Comparison of ENCODE assay signal across 1 cellular context in the genomic region with DNA sequence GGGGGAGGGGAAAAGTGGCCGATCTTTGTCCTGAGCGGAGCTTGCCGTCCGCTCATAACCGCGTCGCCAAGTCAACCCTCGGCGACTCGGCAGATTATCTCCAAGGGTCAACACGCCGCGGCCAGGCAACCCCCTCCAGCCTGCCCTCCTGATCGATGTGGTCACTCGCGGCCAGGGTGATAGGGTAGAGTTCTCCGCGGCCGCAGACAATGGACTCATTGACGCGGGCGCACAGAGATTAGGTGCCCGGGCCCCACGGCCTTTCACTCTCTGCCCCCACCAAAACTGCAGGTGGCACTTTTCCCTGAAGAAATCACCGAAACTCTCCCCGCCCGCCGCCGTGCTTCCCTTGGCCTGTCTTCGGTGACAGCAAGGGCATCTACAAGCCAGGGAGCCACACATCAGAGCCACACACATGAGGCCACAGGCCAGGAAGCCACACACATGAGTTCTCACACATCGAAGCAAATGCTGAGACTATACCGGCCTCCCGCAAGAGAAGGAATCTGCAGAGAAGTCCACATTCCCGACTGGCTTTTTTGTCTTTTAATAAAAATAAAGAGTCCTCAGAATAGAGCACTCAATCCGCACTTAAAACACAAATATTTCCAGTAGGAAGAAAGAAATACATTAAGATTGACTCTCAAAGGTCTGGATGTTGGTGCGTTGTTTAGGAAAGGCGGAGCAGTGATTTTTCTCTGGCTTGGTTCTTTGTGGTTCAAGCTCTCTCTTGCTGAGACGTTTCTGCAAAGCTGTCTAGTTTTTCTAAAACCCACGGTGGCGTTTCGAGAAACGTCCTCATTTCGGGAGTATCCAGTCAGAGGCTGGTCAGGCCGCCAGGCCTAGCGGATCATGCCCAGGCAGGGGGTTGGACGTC.
A peak's percentile ranks its signal among the peaks of the same experiment; 100 is the strongest.
TF ChIP-seq lines count a peak whose summit lies in the region.

No MANE protein-coding gene starts in this region.

TF ChIP-seq in HepG2, 621 proteins besides CTCF, POLR2A, EP300 and RAD21 (continues in another document):
- TF ChIP-seq ZNF382 (CRISPR knock-in tag; IDR thresholded peaks at IDR 0.05; ENCODE audit: borderline replicate concordance) (no peak), MED8 (CRISPR knock-in tag; IDR thresholded peaks at IDR 0.05; ENCODE audit: insufficient replicate concordance) (no peak), BCL6 (CRISPR knock-in tag; IDR thresholded peaks at IDR 0.05) (peak; percentile 58), ZNF644 (CRISPR knock-in tag; IDR thresholded peaks at IDR 0.05; ENCODE audit: low read depth) (no peak), ZFX (CRISPR knock-in tag; IDR thresholded peaks at IDR 0.05; ENCODE audit: low read depth) (0 out of 2 replicates have a peak, but pooled peaks have one; percentile 14), ZNF572 (CRISPR knock-in tag; IDR thresholded peaks at IDR 0.05) (no peak), ZFYVE20 (CRISPR knock-in tag; IDR thresholded peaks at IDR 0.05; ENCODE audit: borderline replicate concordance, low read depth) (no peak), SRSF4 (IDR thresholded peaks at IDR 0.05; ENCODE audit: low read depth, low read length, poor library complexity, severe bottlenecking) (no peak), PRMT3 (CRISPR knock-in tag; IDR thresholded peaks at IDR 0.05; ENCODE audit: borderline replicate concordance, low read depth) (no peak), HDAC1 (CRISPR knock-in tag; IDR thresholded peaks at IDR 0.05) (peak; percentile 85), IRX3 (CRISPR knock-in tag; IDR thresholded peaks at IDR 0.05; ENCODE audit: borderline replicate concordance, low read depth) (no peak), FOSL1 (CRISPR knock-in tag; IDR thresholded peaks at IDR 0.05; ENCODE audit: borderline replicate concordance) (no peak), ZBTB8A (CRISPR knock-in tag; IDR thresholded peaks at IDR 0.05; ENCODE audit: borderline replicate concordance, low read depth) (no peak), SP1 (IDR thresholded peaks at IDR 0.05) (no peak), SP1 (CRISPR knock-in tag; IDR thresholded peaks at IDR 0.05) (no peak), TGIF2 (CRISPR knock-in tag; IDR thresholded peaks at IDR 0.05) (no peak), LCORL (IDR thresholded peaks at IDR 0.05) (no peak), LCORL (CRISPR knock-in tag; IDR thresholded peaks at IDR 0.05) (0 out of 2 replicates have a peak, but pooled peaks have one; percentile 34), ZNF605 (CRISPR knock-in tag; IDR thresholded peaks at IDR 0.05) (no peak), SATB2 (CRISPR knock-in tag; IDR thresholded peaks at IDR 0.05) (no peak), PHB2 (IDR thresholded peaks at IDR 0.05; ENCODE audit: partially characterized antibody) (no peak), KLF9 (CRISPR knock-in tag; IDR thresholded peaks at IDR 0.05; ENCODE audit: low read depth) (no peak), ZNF331 (CRISPR knock-in tag; IDR thresholded peaks at IDR 0.05) (no peak; the same call in 1 of the 2 replicates), MTF2 (CRISPR knock-in tag; IDR thresholded peaks at IDR 0.05; ENCODE audit: borderline replicate concordance) (no peak), ESRRA (CRISPR knock-in tag; IDR thresholded peaks at IDR 0.05; ENCODE audit: low read depth) (no peak), ZC3H13 (CRISPR knock-in tag; IDR thresholded peaks at IDR 0.05) (no peak), GATA4 (IDR thresholded peaks at IDR 0.05; ENCODE audit: borderline replicate concordance, low read depth) (no peak), ZBTB3 (CRISPR knock-in tag; IDR thresholded peaks at IDR 0.05; ENCODE audit: borderline replicate concordance, low read depth) (no peak), ZNF781 (CRISPR knock-in tag; IDR thresholded peaks at IDR 0.05; ENCODE audit: borderline replicate concordance, not compliant biosample characterization) (no peak), ZBTB1 (CRISPR knock-in tag; IDR thresholded peaks at IDR 0.05; ENCODE audit: borderline replicate concordance) (no peak), ZNF274 (CRISPR knock-in tag; IDR thresholded peaks at IDR 0.05) (peak; percentile 57; the same call in 1 of the 2 replicates), TBX2 (CRISPR knock-in tag; IDR thresholded peaks at IDR 0.05; ENCODE audit: borderline replicate concordance) (0 out of 2 replicates have a peak, but pooled peaks have one; percentile 28), ZNF17 (CRISPR knock-in tag; IDR thresholded peaks at IDR 0.05) (no peak), ZSCAN25 (CRISPR knock-in tag; IDR thresholded peaks at IDR 0.05) (peak; percentile 43; the same call in 1 of the 2 replicates)
- TF ChIP-seq, protein P1, sequence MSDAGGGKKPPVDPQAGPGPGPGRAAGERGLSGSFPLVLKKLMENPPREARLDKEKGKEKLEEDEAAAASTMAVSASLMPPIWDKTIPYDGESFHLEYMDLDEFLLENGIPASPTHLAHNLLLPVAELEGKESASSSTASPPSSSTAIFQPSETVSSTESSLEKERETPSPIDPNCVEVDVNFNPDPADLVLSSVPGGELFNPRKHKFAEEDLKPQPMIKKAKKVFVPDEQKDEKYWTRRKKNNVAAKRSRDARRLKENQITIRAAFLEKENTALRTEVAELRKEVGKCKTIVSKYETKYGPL (CRISPR knock-in tag; IDR thresholded peaks at IDR 0.05): no peak
- TF ChIP-seq, protein P2, sequence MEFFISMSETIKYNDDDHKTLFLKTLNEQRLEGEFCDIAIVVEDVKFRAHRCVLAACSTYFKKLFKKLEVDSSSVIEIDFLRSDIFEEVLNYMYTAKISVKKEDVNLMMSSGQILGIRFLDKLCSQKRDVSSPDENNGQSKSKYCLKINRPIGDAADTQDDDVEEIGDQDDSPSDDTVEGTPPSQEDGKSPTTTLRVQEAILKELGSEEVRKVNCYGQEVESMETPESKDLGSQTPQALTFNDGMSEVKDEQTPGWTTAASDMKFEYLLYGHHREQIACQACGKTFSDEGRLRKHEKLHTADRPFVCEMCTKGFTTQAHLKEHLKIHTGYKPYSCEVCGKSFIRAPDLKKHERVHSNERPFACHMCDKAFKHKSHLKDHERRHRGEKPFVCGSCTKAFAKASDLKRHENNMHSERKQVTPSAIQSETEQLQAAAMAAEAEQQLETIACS (CRISPR knock-in tag; IDR thresholded peaks at IDR 0.05): no peak
- TF ChIP-seq, protein P3, sequence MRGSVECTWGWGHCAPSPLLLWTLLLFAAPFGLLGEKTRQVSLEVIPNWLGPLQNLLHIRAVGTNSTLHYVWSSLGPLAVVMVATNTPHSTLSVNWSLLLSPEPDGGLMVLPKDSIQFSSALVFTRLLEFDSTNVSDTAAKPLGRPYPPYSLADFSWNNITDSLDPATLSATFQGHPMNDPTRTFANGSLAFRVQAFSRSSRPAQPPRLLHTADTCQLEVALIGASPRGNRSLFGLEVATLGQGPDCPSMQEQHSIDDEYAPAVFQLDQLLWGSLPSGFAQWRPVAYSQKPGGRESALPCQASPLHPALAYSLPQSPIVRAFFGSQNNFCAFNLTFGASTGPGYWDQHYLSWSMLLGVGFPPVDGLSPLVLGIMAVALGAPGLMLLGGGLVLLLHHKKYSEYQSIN (CRISPR knock-in tag; IDR thresholded peaks at IDR 0.05; ENCODE audit: borderline replicate concordance): no peak
- TF ChIP-seq, protein P4, sequence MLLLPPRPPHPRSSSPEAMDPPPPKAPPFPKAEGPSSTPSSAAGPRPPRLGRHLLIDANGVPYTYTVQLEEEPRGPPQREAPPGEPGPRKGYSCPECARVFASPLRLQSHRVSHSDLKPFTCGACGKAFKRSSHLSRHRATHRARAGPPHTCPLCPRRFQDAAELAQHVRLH (CRISPR knock-in tag; IDR thresholded peaks at IDR 0.05; ENCODE audit: borderline replicate concordance, low read depth): no peak
- TF ChIP-seq, protein P5, sequence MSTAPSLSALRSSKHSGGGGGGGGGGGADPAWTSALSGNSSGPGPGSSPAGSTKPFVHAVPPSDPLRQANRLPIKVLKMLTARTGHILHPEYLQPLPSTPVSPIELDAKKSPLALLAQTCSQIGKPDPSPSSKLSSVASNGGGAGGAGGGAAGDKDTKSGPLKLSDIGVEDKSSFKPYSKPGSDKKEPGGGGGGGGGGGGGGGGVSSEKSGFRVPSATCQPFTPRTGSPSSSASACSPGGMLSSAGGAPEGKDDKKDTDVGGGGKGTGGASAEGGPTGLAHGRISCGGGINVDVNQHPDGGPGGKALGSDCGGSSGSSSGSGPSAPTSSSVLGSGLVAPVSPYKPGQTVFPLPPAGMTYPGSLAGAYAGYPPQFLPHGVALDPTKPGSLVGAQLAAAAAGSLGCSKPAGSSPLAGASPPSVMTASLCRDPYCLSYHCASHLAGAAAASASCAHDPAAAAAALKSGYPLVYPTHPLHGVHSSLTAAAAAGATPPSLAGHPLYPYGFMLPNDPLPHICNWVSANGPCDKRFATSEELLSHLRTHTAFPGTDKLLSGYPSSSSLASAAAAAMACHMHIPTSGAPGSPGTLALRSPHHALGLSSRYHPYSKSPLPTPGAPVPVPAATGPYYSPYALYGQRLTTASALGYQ (CRISPR knock-in tag; IDR thresholded peaks at IDR 0.05): no peak
- TF ChIP-seq, protein P6, sequence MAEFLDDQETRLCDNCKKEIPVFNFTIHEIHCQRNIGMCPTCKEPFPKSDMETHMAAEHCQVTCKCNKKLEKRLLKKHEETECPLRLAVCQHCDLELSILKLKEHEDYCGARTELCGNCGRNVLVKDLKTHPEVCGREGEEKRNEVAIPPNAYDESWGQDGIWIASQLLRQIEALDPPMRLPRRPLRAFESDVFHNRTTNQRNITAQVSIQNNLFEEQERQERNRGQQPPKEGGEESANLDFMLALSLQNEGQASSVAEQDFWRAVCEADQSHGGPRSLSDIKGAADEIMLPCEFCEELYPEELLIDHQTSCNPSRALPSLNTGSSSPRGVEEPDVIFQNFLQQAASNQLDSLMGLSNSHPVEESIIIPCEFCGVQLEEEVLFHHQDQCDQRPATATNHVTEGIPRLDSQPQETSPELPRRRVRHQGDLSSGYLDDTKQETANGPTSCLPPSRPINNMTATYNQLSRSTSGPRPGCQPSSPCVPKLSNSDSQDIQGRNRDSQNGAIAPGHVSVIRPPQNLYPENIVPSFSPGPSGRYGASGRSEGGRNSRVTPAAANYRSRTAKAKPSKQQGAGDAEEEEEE (CRISPR knock-in tag; IDR thresholded peaks at IDR 0.05; ENCODE audit: borderline replicate concordance): no peak
- TF ChIP-seq, protein P7, sequence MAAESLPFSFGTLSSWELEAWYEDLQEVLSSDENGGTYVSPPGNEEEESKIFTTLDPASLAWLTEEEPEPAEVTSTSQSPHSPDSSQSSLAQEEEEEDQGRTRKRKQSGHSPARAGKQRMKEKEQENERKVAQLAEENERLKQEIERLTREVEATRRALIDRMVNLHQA (CRISPR knock-in tag; IDR thresholded peaks at IDR 0.05): no peak
- TF ChIP-seq, protein P8, sequence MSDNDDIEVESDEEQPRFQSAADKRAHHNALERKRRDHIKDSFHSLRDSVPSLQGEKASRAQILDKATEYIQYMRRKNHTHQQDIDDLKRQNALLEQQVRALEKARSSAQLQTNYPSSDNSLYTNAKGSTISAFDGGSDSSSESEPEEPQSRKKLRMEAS (IDR thresholded peaks at IDR 0.05): peak; percentile 37
- TF ChIP-seq, protein P9, sequence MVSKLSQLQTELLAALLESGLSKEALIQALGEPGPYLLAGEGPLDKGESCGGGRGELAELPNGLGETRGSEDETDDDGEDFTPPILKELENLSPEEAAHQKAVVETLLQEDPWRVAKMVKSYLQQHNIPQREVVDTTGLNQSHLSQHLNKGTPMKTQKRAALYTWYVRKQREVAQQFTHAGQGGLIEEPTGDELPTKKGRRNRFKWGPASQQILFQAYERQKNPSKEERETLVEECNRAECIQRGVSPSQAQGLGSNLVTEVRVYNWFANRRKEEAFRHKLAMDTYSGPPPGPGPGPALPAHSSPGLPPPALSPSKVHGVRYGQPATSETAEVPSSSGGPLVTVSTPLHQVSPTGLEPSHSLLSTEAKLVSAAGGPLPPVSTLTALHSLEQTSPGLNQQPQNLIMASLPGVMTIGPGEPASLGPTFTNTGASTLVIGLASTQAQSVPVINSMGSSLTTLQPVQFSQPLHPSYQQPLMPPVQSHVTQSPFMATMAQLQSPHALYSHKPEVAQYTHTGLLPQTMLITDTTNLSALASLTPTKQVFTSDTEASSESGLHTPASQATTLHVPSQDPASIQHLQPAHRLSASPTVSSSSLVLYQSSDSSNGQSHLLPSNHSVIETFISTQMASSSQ (IDR thresholded peaks at IDR 0.05; ENCODE audit: low read depth): no peak
- TF ChIP-seq, protein P9 (CRISPR knock-in tag; IDR thresholded peaks at IDR 0.05; ENCODE audit: borderline replicate concordance): 0 out of 2 replicates have a peak, but pooled peaks have one; percentile 26
- TF ChIP-seq, protein P10, sequence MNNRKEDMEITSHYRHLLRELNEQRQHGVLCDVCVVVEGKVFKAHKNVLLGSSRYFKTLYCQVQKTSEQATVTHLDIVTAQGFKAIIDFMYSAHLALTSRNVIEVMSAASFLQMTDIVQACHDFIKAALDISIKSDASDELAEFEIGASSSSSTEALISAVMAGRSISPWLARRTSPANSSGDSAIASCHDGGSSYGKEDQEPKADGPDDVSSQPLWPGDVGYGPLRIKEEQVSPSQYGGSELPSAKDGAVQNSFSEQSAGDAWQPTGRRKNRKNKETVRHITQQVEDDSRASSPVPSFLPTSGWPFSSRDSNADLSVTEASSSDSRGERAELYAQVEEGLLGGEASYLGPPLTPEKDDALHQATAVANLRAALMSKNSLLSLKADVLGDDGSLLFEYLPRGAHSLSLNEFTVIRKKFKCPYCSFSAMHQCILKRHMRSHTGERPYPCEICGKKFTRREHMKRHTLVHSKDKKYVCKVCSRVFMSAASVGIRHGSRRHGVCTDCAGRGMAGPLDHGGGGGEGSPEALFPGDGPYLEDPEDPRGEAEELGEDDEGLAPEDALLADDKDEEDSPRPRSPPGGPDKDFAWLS (CRISPR knock-in tag; IDR thresholded peaks at IDR 0.05; ENCODE audit: borderline replicate concordance): no peak
- TF ChIP-seq, protein P11, sequence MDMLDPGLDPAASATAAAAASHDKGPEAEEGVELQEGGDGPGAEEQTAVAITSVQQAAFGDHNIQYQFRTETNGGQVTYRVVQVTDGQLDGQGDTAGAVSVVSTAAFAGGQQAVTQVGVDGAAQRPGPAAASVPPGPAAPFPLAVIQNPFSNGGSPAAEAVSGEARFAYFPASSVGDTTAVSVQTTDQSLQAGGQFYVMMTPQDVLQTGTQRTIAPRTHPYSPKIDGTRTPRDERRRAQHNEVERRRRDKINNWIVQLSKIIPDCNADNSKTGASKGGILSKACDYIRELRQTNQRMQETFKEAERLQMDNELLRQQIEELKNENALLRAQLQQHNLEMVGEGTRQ (IDR thresholded peaks at IDR 0.05; ENCODE audit: low read depth, low read length): no peak
- TF ChIP-seq, protein P11 (CRISPR knock-in tag; IDR thresholded peaks at IDR 0.05; ENCODE audit: borderline replicate concordance): no peak
